In the genomic region with DNA sequence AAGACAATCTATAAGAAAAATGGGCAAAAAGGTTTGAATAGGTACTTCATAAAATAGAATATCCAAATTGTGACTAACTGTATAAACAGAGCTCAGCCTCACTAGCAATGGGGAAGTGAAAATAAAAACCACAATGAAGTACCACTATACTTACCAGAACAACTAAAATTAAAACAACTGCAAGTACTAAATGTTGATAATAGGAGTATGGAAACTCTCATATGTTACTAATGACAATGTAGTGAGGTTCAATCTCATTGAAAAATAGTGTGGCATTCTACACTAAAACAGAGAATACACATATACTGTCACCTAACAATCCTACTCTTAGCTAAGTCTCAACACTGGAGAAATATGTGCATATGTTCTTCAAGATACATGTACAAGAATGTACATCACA, we compare ENCODE assay signal across 11 cellular contexts.
DNase-seq lines count a peak whose midpoint lies in the region; ATAC-seq and TF ChIP-seq lines count a peak whose summit lies in the region.
"Had no signal": no experiment of that assay in that cellular context is flagged by ENCODE, and none has a peak within 500 bp of the region (broad histone marks: within the 10 kb centered on the region; RNA-seq: fewer than 3 reads in every experiment).

No MANE protein-coding gene starts in this region.

- H3K4me1 ChIP-seq in HAP-1: no peaks in the 10 kb centered on the region

- intact Hi-C loops in activated CD8-positive, alpha-beta T cell treated with anti-CD3 and anti-CD28 coated beads for 36 hours (cut with micrococcal nuclease): no loop called here

- no peak overlapping the region for H3K4me3 Mint-ChIP-seq in activated CD8-positive, alpha-beta T cell treated with anti-CD3 and anti-CD28 coated beads for 36 hours
- H3K4me3 Mint-ChIP-seq in activated CD8-positive, alpha-beta T cell treated with anti-CD3 and anti-CD28 coated beads, Interleukin-2, amount 10 ng/mL, durations not matched to agents 7 days and 5 days: no peak overlapping the region

- POLR2A ChIA-PET in activated CD8-positive, alpha-beta T cell treated with anti-CD3 and anti-CD28 coated beads for 36 hours (lab: Charles Lee): interaction anchor here (0.9 to 1.5 kb wide), 5 partner anchors 8 to 63 kb away, joined by 3 to 4 read pairs (median 3); no protein-coding TSS in a partner anchor
- POLR2A ChIA-PET in activated CD8-positive, alpha-beta T cell treated with anti-CD3 and anti-CD28 coated beads, Interleukin-2, amount 10 ng/mL, durations not matched to agents 7 days and 5 days (lab: Charles Lee): interaction anchor here (1.2 to 1.7 kb wide), 3 partner anchors 8 to 12 kb away, joined by 4 to 8 read pairs (median 4); no protein-coding TSS in a partner anchor
- POLR2A ChIA-PET in RWPE1 (lab: Yijun Ruan, JAX; ENCODE audit: low non-redundant PET): no interaction called here

- CTCF ChIA-PET in activated CD8-positive, alpha-beta T cell treated with anti-CD3 and anti-CD28 coated beads for 36 hours (lab: Charles Lee): interaction anchor here (0.9 to 2.1 kb wide), 3 partner anchors 10 to 76 kb away, joined by 3 to 6 read pairs (median 3); no protein-coding TSS in a partner anchor
- CTCF ChIA-PET in activated CD8-positive, alpha-beta T cell treated with anti-CD3 and anti-CD28 coated beads, Interleukin-2, amount 10 ng/mL, durations not matched to agents 7 days and 5 days (lab: Charles Lee): interaction anchor here (1.0 to 1.3 kb wide), 5 partner anchors 10 to 343 kb away, joined by 3 to 5 read pairs (median 3); no protein-coding TSS in a partner anchor
- CTCF ChIA-PET in RWPE1 (lab: Yijun Ruan, JAX): interaction anchor here (0.5 kb wide), 1 partner anchor 16 kb away, joined by 5 read pairs; no protein-coding TSS in a partner anchor

- H3K4me1 Mint-ChIP-seq in activated CD8-positive, alpha-beta T cell treated with anti-CD3 and anti-CD28 coated beads for 36 hours (ENCODE audit: low read depth): peaks cover 37% of the 10 kb centered on the region
- peaks cover 25% of the 10 kb centered on the region for H3K4me1 Mint-ChIP-seq in activated CD8-positive, alpha-beta T cell treated with anti-CD3 and anti-CD28 coated beads, Interleukin-2, amount 10 ng/mL, durations not matched to agents 7 days and 5 days (ENCODE audit: low read depth)

- H3K27me3 Mint-ChIP-seq in activated CD8-positive, alpha-beta T cell treated with anti-CD3 and anti-CD28 coated beads for 36 hours: no peaks in the 10 kb centered on the region
- no peaks in the 10 kb centered on the region for H3K27me3 Mint-ChIP-seq in activated CD8-positive, alpha-beta T cell treated with anti-CD3 and anti-CD28 coated beads, Interleukin-2, amount 10 ng/mL, durations not matched to agents 7 days and 5 days (ENCODE audit: low read depth)

- no peaks in the 10 kb centered on the region for H3K36me3 Mint-ChIP-seq in activated CD8-positive, alpha-beta T cell treated with anti-CD3 and anti-CD28 coated beads for 36 hours (ENCODE audit: low read depth)
- peaks cover 11% of the 10 kb centered on the region for H3K36me3 Mint-ChIP-seq in activated CD8-positive, alpha-beta T cell treated with anti-CD3 and anti-CD28 coated beads, Interleukin-2, amount 10 ng/mL, durations not matched to agents 7 days and 5 days (ENCODE audit: low read depth)

- no peak overlapping the region for H3K4me3 ChIP-seq in HAP-1

- H3K9me3 Mint-ChIP-seq in activated CD8-positive, alpha-beta T cell treated with anti-CD3 and anti-CD28 coated beads for 36 hours: peaks cover 12% of the 10 kb centered on the region
- peaks cover 21% of the 10 kb centered on the region for H3K9me3 Mint-ChIP-seq in activated CD8-positive, alpha-beta T cell treated with anti-CD3 and anti-CD28 coated beads, Interleukin-2, amount 10 ng/mL, durations not matched to agents 7 days and 5 days (ENCODE audit: insufficient read depth)

- H3K27me3 ChIP-seq in HAP-1 (ENCODE audit: low read depth): 0 out of 2 replicates have a peak, but pooled peaks cover 2% of the 10 kb centered on the region
- H3K27me3 ChIP-seq: brain microvascular endothelial cell, neutrophil had no signal

- in situ Hi-C loops in HAP-1 (cut with MboI; ENCODE audit: low sequenced_read_pairs): no loop called here

- peak overlapping the region; percentile 30 for H3K27ac ChIP-seq in KOPT-K1 (ENCODE audit: low read depth, low read length, poor library complexity, severe bottlenecking)
- no peak overlapping the region for H3K27ac ChIP-seq in RWPE1
- H3K27ac ChIP-seq: brain microvascular endothelial cell, neutrophil had no signal

- ATAC-seq in activated CD8-positive, alpha-beta T cell treated with anti-CD3 and anti-CD28 coated beads for 36 hours: peak; percentile 64
- no peak for ATAC-seq in activated CD8-positive, alpha-beta T cell treated with anti-CD3 and anti-CD28 coated beads, Interleukin-2, amount 10 ng/mL, durations not matched to agents 7 days and 5 days
- peak; percentile 99 for ATAC-seq in HG02678 (IDR thresholded peaks at IDR 0.05; ENCODE audit: unreplicated experiment)
- ATAC-seq in stimulated activated naive CD8-positive, alpha-beta T cell treated with anti-CD3 and anti-CD28 coated beads, Interleukin-15, Interleukin-2, amounts not matched to agents 100 U/mL and 50 U/mL, for 24 hours: peak; percentile 49

- no peak overlapping the region for H3K27ac Mint-ChIP-seq in activated CD8-positive, alpha-beta T cell treated with anti-CD3 and anti-CD28 coated beads for 36 hours
- H3K27ac Mint-ChIP-seq in activated CD8-positive, alpha-beta T cell treated with anti-CD3 and anti-CD28 coated beads, Interleukin-2, amount 10 ng/mL, durations not matched to agents 7 days and 5 days: no peak overlapping the region

- no peak for TF ChIP-seq CTCF in activated CD8-positive, alpha-beta T cell treated with anti-CD3 and anti-CD28 coated beads for 36 hours (IDR thresholded peaks at IDR 0.05)
- TF ChIP-seq CTCF in RWPE1 (conservative IDR thresholded peaks at IDR 0.05; ENCODE audit: low read depth): no peak

- DNase-seq in activated CD8-positive, alpha-beta T cell treated with anti-CD3 and anti-CD28 coated beads for 36 hours: no peak
- no peak for DNase-seq in activated CD8-positive, alpha-beta T cell treated with anti-CD3 and anti-CD28 coated beads, Interleukin-2, amount 10 ng/mL, durations not matched to agents 7 days and 5 days
- no peak for DNase-seq in stimulated activated naive CD8-positive, alpha-beta T cell treated with anti-CD3 and anti-CD28 coated beads, Interleukin-15, Interleukin-2, amounts not matched to agents 100 U/mL and 50 U/mL, for 24 hours
- DNase-seq in RWPE1 (ENCODE audit: low spot score) (no peak), hippocampal formation (lab: John Stamatoyannopoulos, UW) (no peak), HAP-1 (ENCODE audit: low spot score in 2 of 2) (no peak)
- DNase-seq: brain microvascular endothelial cell, NCI-H2081 treated with DMSO at 0.1 percent for 48 hours had no signal

- H3K9me3 ChIP-seq in KOPT-K1 (ENCODE audit: insufficient read depth, low read length, poor library complexity, severe bottlenecking) (peaks cover 15% of the 10 kb centered on the region), HAP-1 (no peaks in the 10 kb centered on the region)
- H3K9me3 ChIP-seq: neutrophil had no signal

- H3K36me3 ChIP-seq in KOPT-K1 (ENCODE audit: insufficient read depth, low read length): peaks cover 2% of the 10 kb centered on the region
- H3K36me3 ChIP-seq in HAP-1 (replicated peaks): no peaks in the 10 kb centered on the region
- H3K36me3 ChIP-seq: brain microvascular endothelial cell, neutrophil had no signal
